ENCODE assay signal across 20 cellular contexts in genomic region chr2:66888246-66888645, GRCh38.
A peak's percentile ranks its signal among the peaks of the same experiment; 100 is the strongest.
DNase-seq lines count a peak whose midpoint lies in the region; ATAC-seq, FAIRE-seq and TF ChIP-seq lines count a peak whose summit lies in the region.
"Had no signal": no experiment of that assay in that cellular context is flagged by ENCODE, and none has a peak within 500 bp of the region (broad histone marks: within the 10 kb centered on the region; RNA-seq: fewer than 3 reads in every experiment).

No MANE protein-coding gene starts in this region.

- in situ Hi-C loops in K562 (cut with MboI): no loop called here

- TF ChIP-seq RAD21 in K562 (CRISPR knock-in tag; conservative IDR thresholded peaks at IDR 0.05 in 1 of 2, IDR thresholded peaks at IDR 0.05 in 1 of 2): no peak

- H3K27me3 Mint-ChIP-seq in GM23338 (ENCODE audit: insufficient read depth, low read depth, poor library complexity): no peaks in the 10 kb centered on the region
- H3K27me3 Mint-ChIP-seq: CD4-positive, alpha-beta memory T cell had no signal

- H3K27ac ChIP-seq in GM23338 (ENCODE audit: low read depth) (no peak overlapping the region), K562 (ENCODE audit: extremely low read depth, low read depth, low read length) (no peak overlapping the region), mesodermal cell (ENCODE audit: low read depth, low read length, severe bottlenecking) (peak overlapping the region; percentile 53), stomach (peak overlapping the region in 3 of 5 donors; percentile 14 to 74 (median 24)), heart right ventricle (no peak overlapping the region)

- no peak overlapping the region for H3K27ac Mint-ChIP-seq in GM23338
- H3K27ac Mint-ChIP-seq: CD4-positive, alpha-beta memory T cell had no signal

- H3K36me3 ChIP-seq in GM23338 (ENCODE audit: insufficient read depth) (no peaks in the 10 kb centered on the region), K562 (ENCODE audit: control insufficient read depth, insufficient read depth, low read length) (no peaks in the 10 kb centered on the region), mesodermal cell (ENCODE audit: control insufficient read depth, insufficient read depth, low read length) (no peaks in the 10 kb centered on the region), stomach (no peaks in the 10 kb centered on the region), heart right ventricle (no peaks in the 10 kb centered on the region)
- H3K36me3 ChIP-seq: BE2C had no signal

- H3K27me3 ChIP-seq in GM23338 (ENCODE audit: insufficient read depth) (no peaks in the 10 kb centered on the region), K562 (ENCODE audit: control insufficient read depth in 2 of 2, insufficient read depth in 2 of 2, low read length in 2 of 2) (no peaks in the 10 kb centered on the region), stomach (no peaks in the 10 kb centered on the region), heart right ventricle (peaks cover 0 to 4% (median 0%) of the 10 kb centered on the region in 7 donors)
- H3K27me3 ChIP-seq: BE2C had no signal

- no peak overlapping the region for H3K9ac ChIP-seq in K562 (ENCODE audit: insufficient read depth in 1 of 2, low read depth in 2 of 2, low read length in 2 of 2)

- no peak for TF ChIP-seq CTCF in GM23338 (conservative IDR thresholded peaks at IDR 0.05; ENCODE audit: low read depth in 2 of 2)
- TF ChIP-seq CTCF in K562 (IDR thresholded peaks at IDR 0.05 in 2 of 3, conservative IDR thresholded peaks at IDR 0.05 in 1 of 3; ENCODE audit: insufficient read depth in 2 of 3, low read depth in 1 of 3, low read length in 3 of 3): no peak
- no peak for TF ChIP-seq CTCF in stomach (IDR thresholded peaks at IDR 0.05)
- no peak for TF ChIP-seq CTCF in heart right ventricle (IDR thresholded peaks at IDR 0.05)

- H3K4me2 ChIP-seq in GM23338 (no peak overlapping the region), K562 (ENCODE audit: insufficient read depth, low read length) (no peak overlapping the region)

- H3K36me3 Mint-ChIP-seq in GM23338 (ENCODE audit: low read depth): no peaks in the 10 kb centered on the region
- H3K36me3 Mint-ChIP-seq: CD4-positive, alpha-beta memory T cell had no signal

- H2AFZ ChIP-seq in GM23338 (0 out of 2 replicates have a peak overlapping the region, but pooled peaks have one; percentile 0), K562 (ENCODE audit: low read depth, low read length) (no peak overlapping the region)

- intact Hi-C loops in K562 (cut with micrococcal nuclease) (no loop called here), stomach (cut with DNase I; ENCODE audit: low total_unique reads) (no loop called here), heart right ventricle (cut with DNase I) (no loop called here), left ventricle myocardium superior (cut with micrococcal nuclease) (no loop called here)

- 0% methylated on average over 1 of the region's 1 CpG for WGBS in K562 (ENCODE audit: insufficient coverage, low coverage, missing lambda C conversion rate)
- no CpG with 5 or more reads among the region's 1 CpG for WGBS in mesodermal cell (ENCODE audit: insufficient coverage in 2 of 2), 2 experiments
- 82 to 98% (median 92%) methylated on average over 1 of the region's 1 CpG for WGBS in stomach, 5 donors
- 92 to 93% methylated on average over 1 of the region's 1 CpG for WGBS in heart right ventricle, 2 donors

- TF ChIP-seq POLR2A in K562 (conservative IDR thresholded peaks at IDR 0.05): no peak
- no peak for TF ChIP-seq POLR2A in stomach (IDR thresholded peaks at IDR 0.05)

- TF ChIP-seq EP300 in K562 (IDR thresholded peaks at IDR 0.05; ENCODE audit: low read length): no peak
- TF ChIP-seq EP300 in stomach (IDR thresholded peaks at IDR 0.05): no peak

- DNase-seq in GM23338 (ENCODE audit: low spot score): no peak
- no peak for DNase-seq in K562 (ENCODE audit: extremely low read depth in 1 of 4, low spot score in 3 of 4)
- DNase-seq in stomach: no peak
- DNase-seq in heart right ventricle: no peak
- no peak for DNase-seq in left ventricle myocardium superior
- DNase-seq in mucosa of gallbladder (ENCODE audit: low spot score): no peak
- DNase-seq in NCI-H128 (lab: John Stamatoyannopoulos, UW; ENCODE audit: unreplicated experiment): no peak
- DNase-seq: BE2C; CD4-positive, alpha-beta memory T cell; DMS79 treated with DMSO at 0.1 percent for 48 hours; Kasumi-1; NCI-H1417; NCI-H2029; NCI-H2171 treated with DMSO at 0.1 percent for 48 hours; NCI-H510A; NCI-H82 had no signal

- no peak for FAIRE-seq in K562 (lab: Jason Lieb, UNC)
- FAIRE-seq: D721Med, G401.6, RCC 7860 had no signal

- H3F3A ChIP-seq in GM23338 (replicated peaks; ENCODE audit: low read depth): no peaks in the 10 kb centered on the region

- POLR2A ChIA-PET in K562 (lab: Yijun Ruan, JAX): no interaction called here

- BruUV-seq in K562 (replicated peaks; lab: Mats Ljungman, UMichigan): no TSS peak

- H3K9me2 ChIP-seq in GM23338 (ENCODE audit: insufficient read depth): peaks cover 4% of the 10 kb centered on the region; the same call in 1 of the 2 replicates

- H3K4me3 ChIP-seq in GM23338: no peak overlapping the region
- no peak overlapping the region for H3K4me3 ChIP-seq in K562
- no peak overlapping the region for H3K4me3 ChIP-seq in mesodermal cell (ENCODE audit: extremely low read depth, insufficient read depth, low read length, poor library complexity, severe bottlenecking)
- no peak overlapping the region for H3K4me3 ChIP-seq in stomach
- H3K4me3 ChIP-seq in heart right ventricle: no peak overlapping the region

- H3K79me2 ChIP-seq in GM23338 (replicated peaks; ENCODE audit: insufficient read depth): no peaks in the 10 kb centered on the region
- H3K79me2 ChIP-seq in K562 (ENCODE audit: control insufficient read depth, insufficient read depth, low read length): no peaks in the 10 kb centered on the region

- H3K9me3 ChIP-seq in K562 (replicated peaks; ENCODE audit: control insufficient read depth, insufficient read depth, low read depth, low read length): no peaks in the 10 kb centered on the region
- H3K9me3 ChIP-seq in mesodermal cell (ENCODE audit: control insufficient read depth, low read length): peaks cover 6% of the 10 kb centered on the region
- H3K9me3 ChIP-seq in stomach: no peaks in the 10 kb centered on the region
- H3K9me3 ChIP-seq in heart right ventricle: peaks cover 0 to 10% (median 7%) of the 10 kb centered on the region in 11 donors
- H3K9me3 ChIP-seq: BE2C had no signal

- H3K9me1 ChIP-seq in K562 (ENCODE audit: control insufficient read depth, insufficient read depth, low read length): no peaks in the 10 kb centered on the region

- H4K20me1 ChIP-seq in GM23338 (replicated peaks; ENCODE audit: insufficient read depth) (no peaks in the 10 kb centered on the region), K562 (replicated peaks; ENCODE audit: control insufficient read depth, insufficient read depth, low read length) (no peaks in the 10 kb centered on the region)

- ATAC-seq in GM23338 (no peak), K562 (no peak), heart right ventricle (no peak), left ventricle myocardium superior (no peak)

- H3K4me1 ChIP-seq in GM23338 (ENCODE audit: insufficient read depth): no peaks in the 10 kb centered on the region
- no peaks in the 10 kb centered on the region for H3K4me1 ChIP-seq in K562 (replicated peaks in 1 of 2; ENCODE audit: control insufficient read depth in 2 of 2, insufficient read depth in 2 of 2, low read length in 2 of 2)
- peaks cover 15% of the 10 kb centered on the region for H3K4me1 ChIP-seq in mesodermal cell (ENCODE audit: control insufficient read depth, insufficient read depth, low read length, poor library complexity, severe bottlenecking)
- peaks cover 0 to 16% (median 3%) of the 10 kb centered on the region in 4 donors for H3K4me1 ChIP-seq in stomach
- H3K4me1 ChIP-seq in heart right ventricle: no peaks in the 10 kb centered on the region
- H3K4me1 ChIP-seq: BE2C had no signal

- H3K9me3 Mint-ChIP-seq in GM23338: peaks cover 3% of the 10 kb centered on the region; the same call in 2 of the 3 replicates

- no peak overlapping the region for H3K4me3 Mint-ChIP-seq in GM23338
- H3K4me3 Mint-ChIP-seq: CD4-positive, alpha-beta memory T cell had no signal

- H3K4me1 Mint-ChIP-seq in GM23338: no peaks in the 10 kb centered on the region
- H3K4me1 Mint-ChIP-seq: CD4-positive, alpha-beta memory T cell had no signal

- CTCF ChIA-PET in K562 (lab: Yijun Ruan, JAX; ENCODE audit: low intra/inter-chr PET ratio): no interaction called here

TF ChIP-seq in K562, 482 proteins besides CTCF, POLR2A, EP300 and RAD21 (continues in another document):
- no peak for TF ChIP-seq RERE (CRISPR knock-in tag; IDR thresholded peaks at IDR 0.05; ENCODE audit: borderline replicate concordance)

Comparison
In these comparisons a context has a peak if more than half of its experiments do, and no peak if none do; other contexts are left out.
1. H3K27ac ChIP-seq: peak in mesodermal cell (single experiment) and stomach (3 of 5); none in GM23338 (single experiment), K562 (single experiment) and heart right ventricle (0 of 10).